In the genomic region with DNA sequence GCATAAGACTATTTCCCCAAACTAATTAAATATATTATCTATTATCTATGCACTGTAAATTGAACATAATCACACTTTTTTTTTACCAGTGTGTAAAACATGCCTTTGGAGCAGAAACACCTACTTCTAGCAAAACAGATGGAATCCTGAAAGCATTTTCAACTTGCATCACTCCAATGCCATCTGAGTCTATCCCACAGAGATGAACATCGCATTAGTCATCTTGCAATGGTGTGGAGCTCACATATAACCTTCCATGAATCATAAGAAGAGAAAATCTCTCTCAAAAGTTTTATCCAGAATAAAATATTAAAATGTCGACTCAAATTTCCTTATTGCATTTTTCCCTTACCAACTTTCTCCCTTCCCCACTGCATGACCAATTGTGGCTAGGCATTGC, we compare ENCODE assay signal across 22 cellular contexts.
DNase-seq lines count a peak whose midpoint lies in the region; ATAC-seq and TF ChIP-seq lines count a peak whose summit lies in the region.
"Had no signal": no experiment of that assay in that cellular context is flagged by ENCODE, and none has a peak within 500 bp of the region (broad histone marks: within the 10 kb centered on the region; RNA-seq: fewer than 3 reads in every experiment).

No MANE protein-coding gene starts in this region.

- DNase-seq in M059J (ENCODE audit: low read depth), result peak; percentile 1
- DNase-seq in astrocyte of the spinal cord (ENCODE audit: low read depth, low spot score), result peak; percentile 59
- DNase-seq in glomerular visceral epithelial cell (ENCODE audit: extremely low spot score), result peak; percentile 60
- DNase-seq in stromal cell of bone marrow (ENCODE audit: low read depth), result peak; percentile 5
- DNase-seq in AG20443 (ENCODE audit: low spot score), result no peak
- no peak for DNase-seq in HT-29 (ENCODE audit: low spot score)
- DNase-seq in Right ventricle myocardium inferior (ENCODE audit: missing footprints), result no peak
- DNase-seq: activated CD4-positive, alpha-beta memory T cell treated with anti-CD3 and anti-CD28 coated beads, Interleukin-2, amount 10 ng/mL, durations not matched to agents 7 days and 5 days; activated CD4-positive, CD25-positive, alpha-beta regulatory T cell treated with anti-CD3 and anti-CD28 coated beads, Interleukin-2, amount 50 U/mL, for 72 hours; CD4-positive, CD25-positive, alpha-beta regulatory T cell; dorsolateral prefrontal cortex; heart right ventricle; Kasumi-1; naive B cell; NCI-H1694 treated with DMSO at 0.1 percent for 48 hours; NCI-H2171; NCI-H510A treated with DMSO at 0.1 percent for 48 hours; NK-92 treated with Interleukin-12 subunit alpha and Interleukin-12 subunit beta, amount 100 ng/mL, for 24 hours; psoas muscle; stimulated activated naive CD4-positive, alpha-beta T cell treated with Interleukin-2 at 50 U/mL for 16 hours; T-helper 1 cell had no signal

- ATAC-seq in HG02938 (IDR thresholded peaks at IDR 0.05; ENCODE audit: unreplicated experiment), result no peak
- no peak for ATAC-seq in Right ventricle myocardium inferior
- ATAC-seq: heart right ventricle, psoas muscle had no signal

- intact Hi-C loops in Right ventricle myocardium inferior (cut with DNase I), result no loop called here

- TF ChIP-seq CTCF in astrocyte of the spinal cord (IDR thresholded peaks at IDR 0.05; ENCODE audit: low read depth, low read length), result no peak

- in situ Hi-C loops in astrocyte of the spinal cord (cut with HindIII; ENCODE audit: low sequenced_read_pairs), result no loop called here

- no peak overlapping the region for H3K4me3 ChIP-seq in astrocyte of the spinal cord (ENCODE audit: low read depth, low read length)
- H3K4me3 ChIP-seq: dorsolateral prefrontal cortex, heart right ventricle, psoas muscle had no signal

Comparison
In these comparisons a context has a peak if more than half of its experiments do, and no peak if none do; other contexts are left out.
1. DNase-seq: peak in M059J (single experiment), astrocyte of the spinal cord (single experiment), glomerular visceral epithelial cell (single experiment) and stromal cell of bone marrow (single experiment); none in AG20443 (single experiment), HT-29 (single experiment) and Right ventricle myocardium inferior (single experiment).